ENCODE assay signal across 8 cellular contexts in the genomic region with DNA sequence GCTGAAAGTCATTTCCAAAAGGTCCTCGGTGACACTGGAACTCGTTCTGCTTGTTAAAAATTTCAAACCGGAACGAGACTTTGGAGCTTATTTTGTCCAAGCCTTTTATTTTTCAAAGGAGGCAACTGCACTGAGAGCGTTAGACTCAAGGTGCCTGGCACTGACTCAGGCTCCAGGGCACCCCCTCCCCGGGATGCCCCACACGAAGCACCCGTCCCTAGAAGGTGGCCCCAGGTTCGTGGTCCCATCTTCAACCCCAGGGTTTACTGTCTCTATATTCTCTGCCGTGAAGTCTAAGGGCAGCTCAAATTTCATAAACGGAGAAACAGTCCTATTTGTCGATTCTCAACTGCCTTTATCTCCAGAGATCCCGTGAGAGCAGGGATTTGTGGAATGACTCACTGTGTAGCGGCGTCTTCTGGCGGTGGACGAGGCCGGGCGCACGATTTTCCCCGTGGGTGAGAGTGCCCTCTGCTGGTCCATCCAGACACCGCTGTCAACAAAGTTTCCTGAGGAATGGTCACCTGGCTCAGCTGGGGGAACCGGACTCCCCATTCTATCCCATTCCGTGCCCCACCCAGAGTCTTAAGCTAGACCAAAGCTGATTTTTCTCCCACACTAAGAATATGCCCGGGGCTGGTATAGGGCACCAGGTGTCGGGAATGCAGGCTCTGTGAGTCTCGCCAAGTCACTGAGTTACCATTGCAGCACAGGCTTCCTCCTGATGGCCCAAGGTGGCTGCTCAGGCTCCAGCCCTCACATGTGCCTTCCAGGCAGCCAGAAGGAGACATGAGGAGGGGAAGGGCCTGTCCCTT. TPM values are rescaled to one million over a fixed set of nuclear protein-coding genes. Genes with fewer than 3 reads are reported as not detected.
DNase-seq lines count a peak whose midpoint lies in the region; ATAC-seq, FAIRE-seq and TF ChIP-seq lines count a peak whose summit lies in the region.
"Had no signal": no experiment of that assay in that cellular context is flagged by ENCODE, and none has a peak within 500 bp of the region (broad histone marks: within the 10 kb centered on the region; RNA-seq: fewer than 3 reads in every experiment).

No MANE protein-coding gene starts in this region.

- H2BK120ac ChIP-seq in H1 (replicated peaks; ENCODE audit: low read depth, low read length) (no peak overlapping the region), mesenchymal stem cell (ENCODE audit: low read depth, low read length) (no peak overlapping the region)

- H3K23me2 ChIP-seq in H1 (ENCODE audit: low read depth, low read length), result no peaks in the 10 kb centered on the region

- H3K9ac ChIP-seq in H1 (replicated peaks in 1 of 4; ENCODE audit: extremely low read depth in 1 of 4, low read depth in 3 of 4, low read length in 3 of 4) (no peak overlapping the region), mesenchymal stem cell (ENCODE audit: low read length) (peak overlapping the region; percentile 63)

- H3K4me3 ChIP-seq in GM12865 (ENCODE audit: low read depth, low read length) (no peak overlapping the region), H1 (ENCODE audit: extremely low read depth in 1 of 4, insufficient read depth in 2 of 4, low read depth in 3 of 4, low read length in 4 of 4) (no peak overlapping the region), mesenchymal stem cell (ENCODE audit: insufficient read depth in 1 of 2, low read depth in 1 of 2, low read length in 2 of 2) (peak overlapping the region in 1 of 2 experiments; percentile 61)

- peak; percentile 78 to 80 for TF ChIP-seq RAD21 in H1 (IDR thresholded peaks at IDR 0.05 in 1 of 2, conservative IDR thresholded peaks at IDR 0.05 in 1 of 2; ENCODE audit: low read depth in 2 of 2, low read length in 2 of 2)

- ATAC-seq in activated B cell treated with CpG ODN at 0.5 μM for 24 hours (ENCODE audit: low read depth) (peak; percentile 37), HG02981 (IDR thresholded peaks at IDR 0.05; ENCODE audit: unreplicated experiment) (no peak)

- no peak overlapping the region for H2BK12ac ChIP-seq in H1 (ENCODE audit: low read depth, low read length)
- no peak overlapping the region for H2BK12ac ChIP-seq in mesenchymal stem cell (ENCODE audit: low read length in 2 of 2)

- H3K27ac ChIP-seq in H1 (ENCODE audit: low read depth, low read length) (no peak overlapping the region), mesenchymal stem cell (ENCODE audit: low read length, poor library complexity, severe bottlenecking) (no peak overlapping the region), substantia nigra (ENCODE audit: low read depth, low read length, poor library complexity, severe bottlenecking) (no peak overlapping the region)

- peak; percentile 7 for FAIRE-seq in H1 (lab: Jason Lieb, UNC)

- intact Hi-C loops in activated B cell treated with CpG ODN at 0.5 μM for 24 hours (cut with micrococcal nuclease), result loop anchor here (1.0 kb wide), 1 partner anchor 251 kb away; no protein-coding TSS in a partner anchor

- H3K4me2 ChIP-seq in H1 (ENCODE audit: insufficient read depth in 1 of 2, low read depth in 2 of 2, low read length in 2 of 2) (peak overlapping the region in 1 of 2 experiments; percentile 23; a peak in 1 of 4 replicates), mesenchymal stem cell (ENCODE audit: low read length, poor library complexity, severe bottlenecking) (no peak overlapping the region)

- POLR2A ChIA-PET in activated B cell treated with CpG ODN at 0.5 μM for 24 hours (lab: Charles Lee), result interaction anchor here (1.4 kb wide), 1 partner anchor 420 kb away, joined by 4 read pairs; no protein-coding TSS in a partner anchor
- POLR2A ChIA-PET in H1 (lab: Charles Lee; ENCODE audit: partially characterized antibody), result interaction anchor here (1.6 kb wide), 1 partner anchor 56 kb away, joined by 3 read pairs; no protein-coding TSS in a partner anchor

- no peaks in the 10 kb centered on the region for H3K4me1 Mint-ChIP-seq in activated B cell treated with CpG ODN at 0.5 μM for 24 hours

- H2BK20ac ChIP-seq in H1 (ENCODE audit: low read length), result no peak overlapping the region

- H4K5ac ChIP-seq in H1 (ENCODE audit: insufficient read length, low read depth, low read length), result no peak overlapping the region

- no peaks in the 10 kb centered on the region for H3K36me3 ChIP-seq in H1 (ENCODE audit: control insufficient read depth in 2 of 4, insufficient read depth in 4 of 4, low read length in 3 of 4)
- no peaks in the 10 kb centered on the region for H3K36me3 ChIP-seq in mesenchymal stem cell (ENCODE audit: control insufficient read depth in 1 of 2, insufficient read depth in 2 of 2, low read depth in 1 of 2, low read length in 2 of 2)

- H3K4ac ChIP-seq in H1 (replicated peaks; ENCODE audit: insufficient read length, low read depth, low read length) (no peak overlapping the region), mesenchymal stem cell (ENCODE audit: low read depth in 1 of 2, low read length in 2 of 2) (no peak overlapping the region)

- no peak overlapping the region for H3K18ac ChIP-seq in H1 (ENCODE audit: extremely low read depth, low read length)
- no peak overlapping the region for H3K18ac ChIP-seq in mesenchymal stem cell (ENCODE audit: low read depth in 1 of 2, low read length in 2 of 2)

- H3K56ac ChIP-seq in H1 (replicated peaks; ENCODE audit: insufficient read length, low read depth, low read length), result no peak overlapping the region

- no peaks in the 10 kb centered on the region for H3K9me3 Mint-ChIP-seq in activated B cell treated with CpG ODN at 0.5 μM for 24 hours
- H3K9me3 Mint-ChIP-seq: activated naive CD4-positive, alpha-beta T cell treated with anti-CD3 and anti-CD28 coated beads, Interleukin-2, amount 50 U/mL, for 24 hours had no signal

- TF ChIP-seq CTCF in GM12865 (IDR thresholded peaks at IDR 0.05; ENCODE audit: insufficient read depth, low read depth, low read length, missing control alignments), result peak; percentile 63
- TF ChIP-seq CTCF in activated B cell treated with CpG ODN at 0.5 μM for 24 hours (IDR thresholded peaks at IDR 0.05), result no peak
- TF ChIP-seq CTCF in H1 (IDR thresholded peaks at IDR 0.05; ENCODE audit: control extremely low read depth in 1 of 3, insufficient read depth in 1 of 3, low read depth in 1 of 3, low read length in 3 of 3), result peak in 2 of 3 experiments; percentile 89 to 95; a peak in 3 of 4 replicates

- H3K27me3 Mint-ChIP-seq in activated B cell treated with CpG ODN at 0.5 μM for 24 hours, result peaks cover 7% of the 10 kb centered on the region
- H3K27me3 Mint-ChIP-seq: activated naive CD4-positive, alpha-beta T cell treated with anti-CD3 and anti-CD28 coated beads, Interleukin-2, amount 50 U/mL, for 24 hours had no signal

- H2AK5ac ChIP-seq in H1 (ENCODE audit: low read depth, low read length) (no peak overlapping the region), mesenchymal stem cell (ENCODE audit: low read length, severe bottlenecking) (no peak overlapping the region)

- H3K27me3 ChIP-seq in H1 (replicated peaks in 1 of 4; ENCODE audit: control insufficient read depth in 3 of 4, extremely low read depth in 1 of 4, insufficient read depth in 3 of 4, low read length in 3 of 4), result no peaks in the 10 kb centered on the region; a peak in 1 of 7 replicates
- H3K27me3 ChIP-seq in mesenchymal stem cell (ENCODE audit: control insufficient read depth in 1 of 2, insufficient read depth in 1 of 2, low read length in 2 of 2), result peaks cover 0 to 24% of the 10 kb centered on the region in 2 experiments

- no peak overlapping the region for H3K27ac Mint-ChIP-seq in activated B cell treated with CpG ODN at 0.5 μM for 24 hours
- H3K27ac Mint-ChIP-seq: activated naive CD4-positive, alpha-beta T cell treated with anti-CD3 and anti-CD28 coated beads, Interleukin-2, amount 50 U/mL, for 24 hours had no signal

- H2AFZ ChIP-seq in H1 (ENCODE audit: low read length) (no peak overlapping the region), mesenchymal stem cell (ENCODE audit: low read depth, low read length) (no peak overlapping the region)

- no peaks in the 10 kb centered on the region for H3K36me3 Mint-ChIP-seq in activated B cell treated with CpG ODN at 0.5 μM for 24 hours (ENCODE audit: low read depth)
- H3K36me3 Mint-ChIP-seq: activated naive CD4-positive, alpha-beta T cell treated with anti-CD3 and anti-CD28 coated beads, Interleukin-2, amount 50 U/mL, for 24 hours had no signal

- TF ChIP-seq POLR2A in H1 (IDR thresholded peaks at IDR 0.05; ENCODE audit: control extremely low read depth in 1 of 2, low read depth in 2 of 2, low read length in 2 of 2), result no peak

- H2BK15ac ChIP-seq in H1 (ENCODE audit: low read length), result no peak overlapping the region
- H2BK15ac ChIP-seq in mesenchymal stem cell (ENCODE audit: low read depth, poor library complexity, severe bottlenecking), result no peak overlapping the region

- H3K14ac ChIP-seq in H1 (ENCODE audit: insufficient read length) (no peak overlapping the region), mesenchymal stem cell (ENCODE audit: low read length in 2 of 2) (no peak overlapping the region)

- no peak overlapping the region for H3K4me3 Mint-ChIP-seq in activated B cell treated with CpG ODN at 0.5 μM for 24 hours
- H3K4me3 Mint-ChIP-seq: activated naive CD4-positive, alpha-beta T cell treated with anti-CD3 and anti-CD28 coated beads, Interleukin-2, amount 50 U/mL, for 24 hours had no signal

- H4K20me1 ChIP-seq in H1 (replicated peaks in 1 of 2; ENCODE audit: control insufficient read depth in 1 of 2, insufficient read depth in 2 of 2, low read length in 2 of 2), result no peaks in the 10 kb centered on the region

- peak; percentile 26 for DNase-seq in GM12865 (ENCODE audit: low read depth)
- peak; percentile 41 for DNase-seq in NCI-H146 treated with DMSO at 0.1 percent for 48 hours (lab: John Stamatoyannopoulos, UW; ENCODE audit: unreplicated experiment)
- peak; percentile 33 for DNase-seq in activated B cell treated with CpG ODN at 0.5 μM for 24 hours
- DNase-seq in H1 (ENCODE audit: low read depth in 1 of 2, low spot score in 2 of 2), result peak in 1 of 2 experiments; percentile 90
- DNase-seq in mesenchymal stem cell, result peak; percentile 79
- peak in 34 of 49 donors; percentile 7 to 67 (median 34) for DNase-seq in substantia nigra (lab: John Stamatoyannopoulos, UW)

- H3K79me2 ChIP-seq in H1 (ENCODE audit: control insufficient read depth in 1 of 2, insufficient read depth in 2 of 2, low read length in 2 of 2), result no peaks in the 10 kb centered on the region

- H4K91ac ChIP-seq in H1 (replicated peaks; ENCODE audit: insufficient read length, low read length), result no peak overlapping the region
- no peak overlapping the region for H4K91ac ChIP-seq in mesenchymal stem cell (ENCODE audit: low read length)

- H3K79me1 ChIP-seq in H1 (ENCODE audit: low read depth, low read length) (no peaks in the 10 kb centered on the region), mesenchymal stem cell (replicated peaks; ENCODE audit: low read length, poor library complexity, severe bottlenecking) (no peaks in the 10 kb centered on the region)

- H3K23ac ChIP-seq in H1 (ENCODE audit: insufficient read length) (no peak overlapping the region), mesenchymal stem cell (ENCODE audit: low read length in 2 of 2) (no peak overlapping the region)

- H3K4me1 ChIP-seq in H1 (replicated peaks in 1 of 4; ENCODE audit: control insufficient read depth in 3 of 4, insufficient read depth in 4 of 4, low read length in 3 of 4) (0 out of 7 replicates have a peak, but pooled peaks cover 0 to 4% (median 0%) of the 10 kb centered on the region in 4 experiments), mesenchymal stem cell (ENCODE audit: control insufficient read depth, insufficient read depth, low read depth, low read length) (no peaks in the 10 kb centered on the region)

- H4K8ac ChIP-seq in H1 (ENCODE audit: extremely low read depth, insufficient read depth, low read length), result no peak overlapping the region
- H4K8ac ChIP-seq in mesenchymal stem cell (ENCODE audit: low read length), result no peak overlapping the region

- H3K9me3 ChIP-seq in H1 (ENCODE audit: insufficient read depth in 2 of 2, low read depth in 1 of 2, low read length in 1 of 2), result no peaks in the 10 kb centered on the region; a peak in 1 of 4 replicates
- no peaks in the 10 kb centered on the region for H3K9me3 ChIP-seq in mesenchymal stem cell (ENCODE audit: control insufficient read depth, low read length)

- CTCF ChIA-PET in activated B cell treated with CpG ODN at 0.5 μM for 24 hours (lab: Charles Lee), result interaction anchor here (0.8 to 3.5 kb wide), 8 partner anchors 10 to 479 kb away, joined by 3 to 16 read pairs (median 4); no protein-coding TSS in a partner anchor
- CTCF ChIA-PET in H1 (lab: Charles Lee; ENCODE audit: partially characterized antibody), result interaction anchor here (0.7 to 3.4 kb wide), 49 partner anchors 9 to 494 kb away, joined by 3 to 30 read pairs (median 4); partner anchors contain the start of gene SLC6A19

- TF ChIP-seq EP300 in H1 (IDR thresholded peaks at IDR 0.05; ENCODE audit: borderline replicate concordance in 1 of 2, low read depth in 2 of 2, low read length in 2 of 2), result no peak

- H2BK5ac ChIP-seq in H1 (ENCODE audit: low read depth, low read length) (no peak overlapping the region), mesenchymal stem cell (ENCODE audit: low read depth, low read length, poor library complexity, severe bottlenecking) (no peak overlapping the region)

- 50% methylated on average over 27 of the region's 27 CpGs; no CpG with 5 or more reads in 1 of the 2 experiments for WGBS in H1 (ENCODE audit: extremely low coverage in 1 of 2, insufficient coverage in 1 of 2, insufficient read length in 1 of 2, insufficient replicate concordance in 2 of 2, low coverage in 1 of 2, low lambda C conversion rate in 2 of 2, missing lambda C conversion rate in 1 of 2), 2 experiments
- 48% methylated on average over 27 of the region's 27 CpGs for WGBS in mesenchymal stem cell

RNA-seq across cellular contexts. Expression of gene SLC6A19, which starts 27.1 kb away (rescaled TPM):
- total RNA-seq in activated B cell treated with CpG ODN at 0.5 μM for 24 hours, result not detected in 2 replicates
- total RNA-seq in H1 (2021; fragmentation: NEBNext Ultra II Directional; extraction: Animal tissue kit (Norgen Biotek cat#: 25700)), result not detected in 2 replicates
- polyA plus RNA-seq in H1 (2011; rRNA removed), result 0.02 and 0.03 TPM in 2 replicates
- 0.03 TPM for polyA plus RNA-seq in H1 (2011; cell fraction: cytosol; rRNA removed)
- 0.06 TPM for polyA plus RNA-seq in H1 (2011; cell fraction: nucleus; rRNA removed)
- polyA plus RNA-seq in H1 (2012, experiment 1 of 2), result 0.05 TPM in 1 of 4 replicates, not detected in the others
- polyA plus RNA-seq in H1 (2012, experiment 2 of 2), result 0.03 TPM
- polyA plus RNA-seq in H1 (2013, experiment 1 of 2), result not detected
- 0.02 TPM for polyA plus RNA-seq in H1 (2013, experiment 2 of 2)
- 0.22 TPM in 1 of 2 replicates, not detected in the other for polyA minus RNA-seq in H1 (2011; rRNA and poly(A)+ RNA removed)
- polyA minus RNA-seq in H1 (2011; cell fraction: cytosol; rRNA and poly(A)+ RNA removed), result not detected
- polyA minus RNA-seq in H1 (2011; cell fraction: nucleus; rRNA and poly(A)+ RNA removed), result not detected
- not detected for polyA plus RNA-seq in mesenchymal stem cell (2013, experiment 1 of 2)
- not detected for polyA plus RNA-seq in mesenchymal stem cell (2013, experiment 2 of 2)

RNA-seq across cellular contexts. Expression of gene SLC6A18, which starts 50.9 kb away (rescaled TPM):
- total RNA-seq in activated B cell treated with CpG ODN at 0.5 μM for 24 hours, result not detected in 2 replicates
- not detected in 2 replicates for total RNA-seq in H1 (2021; fragmentation: NEBNext Ultra II Directional; extraction: Animal tissue kit (Norgen Biotek cat#: 25700))
- 0.03 TPM in 1 of 2 replicates, not detected in the other for polyA plus RNA-seq in H1 (2011; rRNA removed)
- polyA plus RNA-seq in H1 (2011; cell fraction: cytosol; rRNA removed), result not detected
- polyA plus RNA-seq in H1 (2011; cell fraction: nucleus; rRNA removed), result not detected
- not detected in 4 replicates for polyA plus RNA-seq in H1 (2012, experiment 1 of 2)
- polyA plus RNA-seq in H1 (2012, experiment 2 of 2), result not detected
- not detected for polyA plus RNA-seq in H1 (2013, experiment 1 of 2)
- polyA plus RNA-seq in H1 (2013, experiment 2 of 2), result not detected
- not detected in 2 replicates for polyA minus RNA-seq in H1 (2011; rRNA and poly(A)+ RNA removed)
- not detected for polyA minus RNA-seq in H1 (2011; cell fraction: cytosol; rRNA and poly(A)+ RNA removed)
- not detected for polyA minus RNA-seq in H1 (2011; cell fraction: nucleus; rRNA and poly(A)+ RNA removed)
- not detected for polyA plus RNA-seq in mesenchymal stem cell (2013, experiment 1 of 2)
- polyA plus RNA-seq in mesenchymal stem cell (2013, experiment 2 of 2), result not detected
